In the genomic region with DNA sequence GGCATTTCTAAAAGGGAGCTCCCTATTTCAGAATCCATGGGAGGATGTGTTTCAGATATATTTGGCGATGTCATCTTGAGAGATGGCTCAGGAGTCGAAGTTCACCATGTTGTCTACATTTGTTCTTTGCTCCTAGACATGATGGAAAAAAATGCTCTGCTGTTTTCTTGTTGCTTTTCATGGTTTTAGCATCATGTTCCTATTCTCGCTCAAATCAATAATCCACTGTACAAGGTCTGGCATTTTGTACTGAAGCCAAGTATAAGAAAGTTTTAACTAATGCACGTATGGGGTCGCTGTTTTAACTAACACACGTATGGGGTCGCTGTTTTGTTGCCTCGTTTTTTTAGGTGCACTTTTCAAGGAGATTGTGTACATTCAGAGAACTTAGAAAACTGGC, we compare ENCODE assay signal across 17 cellular contexts.
A peak's percentile ranks its signal among the peaks of the same experiment; 100 is the strongest.
DNase-seq lines count a peak whose midpoint lies in the region; ATAC-seq and TF ChIP-seq lines count a peak whose summit lies in the region.
"Had no signal": no experiment of that assay in that cellular context is flagged by ENCODE, and none has a peak within 500 bp of the region (broad histone marks: within the 10 kb centered on the region; RNA-seq: fewer than 3 reads in every experiment).

No MANE protein-coding gene starts in this region.

- H3K27ac ChIP-seq in CD8-positive, alpha-beta memory T cell (ENCODE audit: low read depth, low read length), result no peak overlapping the region

- no peak for TF ChIP-seq CTCF in CD14-positive monocyte (IDR thresholded peaks at IDR 0.05)

- peaks cover 49% of the 10 kb centered on the region for H3K4me1 ChIP-seq in CD8-positive, alpha-beta memory T cell (ENCODE audit: insufficient read depth, low read length)

- ATAC-seq in T-helper 17 cell (no peak), left lobe of liver (peak; percentile 22)

- CTCF ChIA-PET in CD8-positive, alpha-beta memory T cell (lab: Charles Lee), result interaction anchor here (1.4 to 1.7 kb wide), 2 partner anchors 53 to 60 kb away, joined by 4 to 6 read pairs; no protein-coding TSS in a partner anchor

- H3K9me3 ChIP-seq in CD8-positive, alpha-beta memory T cell (ENCODE audit: low read length), result no peaks in the 10 kb centered on the region
- H3K9me3 ChIP-seq in T-helper 17 cell (ENCODE audit: control insufficient read depth, low read length, poor library complexity, severe bottlenecking), result no peaks in the 10 kb centered on the region
- H3K9me3 ChIP-seq: colonic mucosa, heart right ventricle, Peyer's patch, vagina had no signal

- H3K27me3 Mint-ChIP-seq in CD14-positive monocyte (ENCODE audit: low read depth in 3 of 3) (no peaks in the 10 kb centered on the region), T-helper 17 cell (no peaks in the 10 kb centered on the region)
- H3K27me3 Mint-ChIP-seq in CD8-positive, alpha-beta memory T cell, result no peaks in the 10 kb centered on the region

- no peaks in the 10 kb centered on the region for H3K36me3 ChIP-seq in CD8-positive, alpha-beta memory T cell (ENCODE audit: insufficient read depth, low read length)
- H3K36me3 ChIP-seq: colonic mucosa, Peyer's patch, vagina had no signal

- H3K4me1 Mint-ChIP-seq in CD14-positive monocyte (peaks cover 54% of the 10 kb centered on the region), T-helper 17 cell (peaks cover 46% of the 10 kb centered on the region)
- H3K4me1 Mint-ChIP-seq in CD8-positive, alpha-beta memory T cell, result peaks cover 49 to 54% (median 53%) of the 10 kb centered on the region in 3 donors

- H3K9me3 Mint-ChIP-seq in CD14-positive monocyte, result peaks cover 0 to 5% (median 2%) of the 10 kb centered on the region in 7 donors
- peaks cover 0 to 2% (median 0%) of the 10 kb centered on the region in 5 donors for H3K9me3 Mint-ChIP-seq in CD8-positive, alpha-beta memory T cell

- peak overlapping the region in 6 of 7 donors; percentile 19 to 100 (median 86) for H3K27ac Mint-ChIP-seq in CD14-positive monocyte
- H3K27ac Mint-ChIP-seq in CD8-positive, alpha-beta memory T cell, result peak overlapping the region in 7 of 8 donors; percentile 11 to 99 (median 77)
- H3K27ac Mint-ChIP-seq in T-helper 17 cell, result peak overlapping the region; percentile 96

- H3K27me3 ChIP-seq in CD8-positive, alpha-beta memory T cell (ENCODE audit: insufficient read depth, low read length, poor library complexity, severe bottlenecking), result no peaks in the 10 kb centered on the region
- H3K27me3 ChIP-seq: colonic mucosa, heart right ventricle, Peyer's patch, vagina had no signal

- DNase-seq in CD14-positive monocyte (ENCODE audit: low spot score) (no peak), T-helper 17 cell (no peak), left lobe of liver (ENCODE audit: low spot score) (no peak), HCEC 1CT (no peak)
- DNase-seq in CD8-positive, alpha-beta memory T cell, result no peak
- no peak for DNase-seq in stimulated activated CD8-positive, alpha-beta memory T cell treated with anti-CD3 and anti-CD28 coated beads, Interleukin-4, amount 100 ng/mL, for 48 hours
- no peak for DNase-seq in activated CD4-positive, CD25-positive, alpha-beta regulatory T cell treated with anti-CD3 and anti-CD28 coated beads, Interleukin-2, amount 50 U/mL, for 72 hours
- DNase-seq: AML-193, colonic mucosa, GDM1, heart right ventricle, NCI-H1436 treated with DMSO at 0.1 percent for 48 hours, NCI-H82, Peyer's patch, posterior cingulate gyrus had no signal

- peaks cover 43 to 54% of the 10 kb centered on the region in 2 donors for H3K36me3 Mint-ChIP-seq in CD14-positive monocyte
- H3K36me3 Mint-ChIP-seq in CD8-positive, alpha-beta memory T cell, result peaks cover 4 to 21% (median 15%) of the 10 kb centered on the region in 3 donors
- H3K36me3 Mint-ChIP-seq in T-helper 17 cell (ENCODE audit: low read depth), result peaks cover 3% of the 10 kb centered on the region

- POLR2A ChIA-PET in CD8-positive, alpha-beta memory T cell (lab: Charles Lee), result interaction anchor here (1.0 kb wide), 1 partner anchor 19 kb away, joined by 3 read pairs; no protein-coding TSS in a partner anchor

- intact Hi-C loops in CD14-positive monocyte (cut with micrococcal nuclease), result loop anchor here in 1 of 2 donors (5.0 kb wide), 2 partner anchors 37 to 62 kb away; partner anchors contain the start of gene PLXNC1

- no peak overlapping the region for H3K4me3 ChIP-seq in CD8-positive, alpha-beta memory T cell (ENCODE audit: low read length)
- H3K4me3 ChIP-seq: colonic mucosa, lung, Peyer's patch, vagina had no signal

- H3K4me3 Mint-ChIP-seq in CD14-positive monocyte (no peak overlapping the region), T-helper 17 cell (no peak overlapping the region)
- peak overlapping the region in 1 of 7 donors; percentile 11 for H3K4me3 Mint-ChIP-seq in CD8-positive, alpha-beta memory T cell
